Comparison of ENCODE assay signal across 13 cellular contexts in the genomic region with DNA sequence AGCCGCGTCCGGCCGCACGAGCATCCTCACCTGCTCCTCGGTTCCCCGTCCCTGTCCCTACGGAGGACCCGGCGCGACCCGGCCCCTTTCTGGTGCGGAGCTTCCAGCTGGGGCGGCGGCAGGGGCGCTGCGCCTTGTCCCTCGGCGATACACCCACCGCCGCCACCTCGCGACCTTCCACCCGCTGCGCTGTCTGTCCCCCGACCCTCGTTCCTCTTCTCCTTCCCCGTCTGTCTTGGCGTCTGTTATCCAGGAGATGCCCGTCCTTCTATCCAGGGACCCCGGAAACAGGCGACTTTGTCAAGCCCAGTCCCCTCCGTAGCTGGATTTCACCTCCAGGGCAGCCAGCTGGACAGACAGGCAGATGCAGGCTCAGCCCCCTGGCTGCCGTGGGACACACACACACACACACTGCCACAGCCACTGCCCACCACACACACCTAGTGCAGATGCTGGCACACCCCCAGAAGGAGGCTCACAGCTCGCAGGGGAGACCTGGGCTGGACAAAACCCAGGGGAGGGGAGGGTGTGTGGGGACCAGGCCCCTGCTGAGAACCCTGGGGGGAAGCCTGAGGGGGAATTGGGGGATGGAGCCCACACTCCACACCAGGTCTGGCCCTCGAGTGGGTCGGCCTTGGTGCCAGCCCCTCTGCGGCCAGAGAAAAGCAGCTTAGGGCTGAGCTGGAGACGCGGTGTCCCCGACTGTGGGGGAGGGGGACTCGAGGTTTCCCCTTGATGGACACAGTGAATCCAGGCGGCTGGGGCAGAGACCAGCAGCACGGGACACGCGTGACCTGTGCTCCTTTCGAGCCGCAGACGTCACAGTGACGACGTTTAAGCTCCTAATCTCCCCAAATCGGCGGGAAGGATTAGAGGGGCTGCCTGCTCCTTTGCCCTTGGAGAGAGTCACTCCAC. TPM values are rescaled to one million over a fixed set of nuclear protein-coding genes. Genes with fewer than 3 reads are reported as not detected.
DNase-seq lines count a peak whose midpoint lies in the region; ATAC-seq, FAIRE-seq and TF ChIP-seq lines count a peak whose summit lies in the region.
"Had no signal": no experiment of that assay in that cellular context is flagged by ENCODE, and none has a peak within 500 bp of the region (broad histone marks: within the 10 kb centered on the region; RNA-seq: fewer than 3 reads in every experiment).

No MANE protein-coding gene starts in this region.

- H3K27me3 ChIP-seq in iPS-15b (ENCODE audit: control insufficient read depth, insufficient read depth, low read length), result peaks cover 16% of the 10 kb centered on the region
- peaks cover 3% of the 10 kb centered on the region for H3K27me3 ChIP-seq in skeletal muscle satellite cell (ENCODE audit: control insufficient read depth, insufficient read depth, low read length)
- H3K27me3 ChIP-seq in thyroid gland, result no peaks in the 10 kb centered on the region

- peak overlapping the region; percentile 4 for H3K4me3 Mint-ChIP-seq in activated CD4-positive, alpha-beta T cell treated with anti-CD3 and anti-CD28 coated beads for 36 hours
- peak overlapping the region; percentile 19 for H3K4me3 Mint-ChIP-seq in activated T-helper 1 cell treated with anti-CD3 and anti-CD28 coated beads, Interleukin-12 subunit alpha, Interleukin-12 subunit beta, Interleukin-2, Interleukin-4 antibody, amounts not matched to agents 30 ng/mL and 10 ng/mL and 1 ng/mL, durations not matched to agents 14 hours and 24 hours and 36 hours

- no peak for DNase-seq in activated CD4-positive, alpha-beta T cell treated with anti-CD3 and anti-CD28 coated beads for 36 hours
- DNase-seq in activated CD4-positive, alpha-beta T cell treated with anti-CD3 and anti-CD28 coated beads for 4 hours, result no peak
- no peak for DNase-seq in activated T-helper 1 cell treated with anti-CD3 and anti-CD28 coated beads, Interleukin-12 subunit alpha, Interleukin-12 subunit beta, Interleukin-2, Interleukin-4 antibody, amounts not matched to agents 30 ng/mL and 10 ng/mL and 1 ng/mL, durations not matched to agents 14 hours and 24 hours and 36 hours (ENCODE audit: low spot score)
- DNase-seq in H54 (ENCODE audit: insufficient read length, low spot score) (no peak), thyroid gland (no peak)
- DNase-seq: effector CD4-positive, alpha-beta T cell; NCI-H2081; stimulated activated CD4-positive, alpha-beta T cell treated with anti-CD3 and anti-CD28 coated beads, Interleukin-12 subunit alpha, Interleukin-12 subunit beta, amount 100 ng/mL, for 4 hours had no signal

- no peak overlapping the region for H3K27ac Mint-ChIP-seq in activated CD4-positive, alpha-beta T cell treated with anti-CD3 and anti-CD28 coated beads for 36 hours
- H3K27ac Mint-ChIP-seq in activated T-helper 1 cell treated with anti-CD3 and anti-CD28 coated beads, Interleukin-12 subunit alpha, Interleukin-12 subunit beta, Interleukin-2, Interleukin-4 antibody, amounts not matched to agents 30 ng/mL and 10 ng/mL and 1 ng/mL, durations not matched to agents 14 hours and 24 hours and 36 hours, result no peak overlapping the region

- H3K4me3 ChIP-seq in iPS-15b (ENCODE audit: low read depth, low read length) (peak overlapping the region; percentile 61), skeletal muscle satellite cell (ENCODE audit: low read length) (peak overlapping the region; percentile 34), thyroid gland (replicated peaks in 1 of 3) (no peak overlapping the region)
- H3K4me3 ChIP-seq: A549 had no signal

- no peak overlapping the region for H3K9ac ChIP-seq in iPS-15b (ENCODE audit: low read depth, low read length)
- no peak overlapping the region for H3K9ac ChIP-seq in skeletal muscle satellite cell (ENCODE audit: low read depth, low read length)

- TF ChIP-seq POLR2A in H54 (IDR thresholded peaks at IDR 0.05; ENCODE audit: low read depth, low read length) (no peak), thyroid gland (IDR thresholded peaks at IDR 0.05) (no peak)

- 36 to 38% methylated on average over 38 to 42 of the region's 53 CpGs for WGBS in thyroid gland, 2 donors

- intact Hi-C loops in activated CD4-positive, alpha-beta T cell treated with anti-CD3 and anti-CD28 coated beads for 36 hours (cut with DNase I, micrococcal nuclease), result loop anchor here in 1 of 2 experiments (2.0 kb wide), 1 partner anchor 83 kb away; no protein-coding TSS in a partner anchor
- intact Hi-C loops in activated T-helper 1 cell treated with anti-CD3 and anti-CD28 coated beads, Interleukin-12 subunit alpha, Interleukin-12 subunit beta, Interleukin-2, Interleukin-4 antibody, amounts not matched to agents 30 ng/mL and 10 ng/mL and 1 ng/mL, durations not matched to agents 14 hours and 24 hours and 36 hours (cut with micrococcal nuclease), result no loop called here
- intact Hi-C loops in thyroid gland (cut with DNase I), result no loop called here

- no peak for TF ChIP-seq CTCF in thyroid gland (IDR thresholded peaks at IDR 0.05)

- peak overlapping the region; percentile 70 for H3K4me2 ChIP-seq in skeletal muscle satellite cell (ENCODE audit: low read length)
- H3K4me2 ChIP-seq: A549 had no signal

- H3K36me3 Mint-ChIP-seq in activated CD4-positive, alpha-beta T cell treated with anti-CD3 and anti-CD28 coated beads for 36 hours (ENCODE audit: low read depth), result no peaks in the 10 kb centered on the region
- H3K36me3 Mint-ChIP-seq in activated T-helper 1 cell treated with anti-CD3 and anti-CD28 coated beads, Interleukin-12 subunit alpha, Interleukin-12 subunit beta, Interleukin-2, Interleukin-4 antibody, amounts not matched to agents 30 ng/mL and 10 ng/mL and 1 ng/mL, durations not matched to agents 14 hours and 24 hours and 36 hours (ENCODE audit: low read depth), result peaks cover 2% of the 10 kb centered on the region

- H3K36me3 ChIP-seq in iPS-15b (ENCODE audit: control insufficient read depth, insufficient read depth, low read length), result peaks cover 10% of the 10 kb centered on the region
- peaks cover 12% of the 10 kb centered on the region for H3K36me3 ChIP-seq in skeletal muscle satellite cell (ENCODE audit: insufficient read depth, low read length)
- H3K36me3 ChIP-seq in thyroid gland, result no peaks in the 10 kb centered on the region

- H3K4me1 ChIP-seq in iPS-15b (ENCODE audit: control insufficient read depth, insufficient read depth, low read length), result peaks cover 3% of the 10 kb centered on the region
- peaks cover 14% of the 10 kb centered on the region for H3K4me1 ChIP-seq in skeletal muscle satellite cell (ENCODE audit: control insufficient read depth, insufficient read depth, low read length)
- H3K4me1 ChIP-seq in thyroid gland, result peaks cover 0 to 44% of the 10 kb centered on the region in 2 donors

- no peak for FAIRE-seq in H54 (lab: Jason Lieb, UNC)
- FAIRE-seq: A549 had no signal

- POLR2A ChIA-PET in activated CD4-positive, alpha-beta T cell treated with anti-CD3 and anti-CD28 coated beads for 36 hours (lab: Charles Lee), result no interaction called here

- no peak overlapping the region for H3K27ac ChIP-seq in thyroid gland
- H3K27ac ChIP-seq: A549 had no signal

- H3K27me3 Mint-ChIP-seq in activated CD4-positive, alpha-beta T cell treated with anti-CD3 and anti-CD28 coated beads for 36 hours, result peaks cover 32% of the 10 kb centered on the region
- peaks cover 20% of the 10 kb centered on the region for H3K27me3 Mint-ChIP-seq in activated T-helper 1 cell treated with anti-CD3 and anti-CD28 coated beads, Interleukin-12 subunit alpha, Interleukin-12 subunit beta, Interleukin-2, Interleukin-4 antibody, amounts not matched to agents 30 ng/mL and 10 ng/mL and 1 ng/mL, durations not matched to agents 14 hours and 24 hours and 36 hours (ENCODE audit: insufficient read depth)

- CTCF ChIA-PET in activated CD4-positive, alpha-beta T cell treated with anti-CD3 and anti-CD28 coated beads for 36 hours (lab: Charles Lee), result interaction anchor here (1.3 kb wide), 1 partner anchor 13 kb away, joined by 3 read pairs; no protein-coding TSS in a partner anchor

- no peak for ATAC-seq in activated CD4-positive, alpha-beta T cell treated with anti-CD3 and anti-CD28 coated beads for 36 hours
- ATAC-seq in HG03159 (IDR thresholded peaks at IDR 0.05; ENCODE audit: unreplicated experiment), result no peak
- ATAC-seq: A549 had no signal

- H3K9me3 ChIP-seq in iPS-15b (ENCODE audit: control insufficient read depth, insufficient read depth, low read length) (no peaks in the 10 kb centered on the region), skeletal muscle satellite cell (replicated peaks; ENCODE audit: low read length) (no peaks in the 10 kb centered on the region), thyroid gland (no peaks in the 10 kb centered on the region)
- H3K9me3 ChIP-seq: A549 had no signal

- no peaks in the 10 kb centered on the region for H3K9me3 Mint-ChIP-seq in activated CD4-positive, alpha-beta T cell treated with anti-CD3 and anti-CD28 coated beads for 36 hours (ENCODE audit: low read depth)
- H3K9me3 Mint-ChIP-seq in activated T-helper 1 cell treated with anti-CD3 and anti-CD28 coated beads, Interleukin-12 subunit alpha, Interleukin-12 subunit beta, Interleukin-2, Interleukin-4 antibody, amounts not matched to agents 30 ng/mL and 10 ng/mL and 1 ng/mL, durations not matched to agents 14 hours and 24 hours and 36 hours, result no peaks in the 10 kb centered on the region

- peaks cover 16% of the 10 kb centered on the region for H3K4me1 Mint-ChIP-seq in activated CD4-positive, alpha-beta T cell treated with anti-CD3 and anti-CD28 coated beads for 36 hours
- H3K4me1 Mint-ChIP-seq in activated T-helper 1 cell treated with anti-CD3 and anti-CD28 coated beads, Interleukin-12 subunit alpha, Interleukin-12 subunit beta, Interleukin-2, Interleukin-4 antibody, amounts not matched to agents 30 ng/mL and 10 ng/mL and 1 ng/mL, durations not matched to agents 14 hours and 24 hours and 36 hours (ENCODE audit: low read depth), result no peaks in the 10 kb centered on the region

RNA-seq across cellular contexts. Expression of gene DRD4, which starts 0.8 kb away (rescaled TPM):
- total RNA-seq in activated CD4-positive, alpha-beta T cell treated with anti-CD3 and anti-CD28 coated beads for 36 hours, result under 1 TPM; 0.30 to 0.47 TPM
- 0.34 and 0.47 TPM in 2 replicates for total RNA-seq in activated T-helper 1 cell treated with anti-CD3 and anti-CD28 coated beads, Interleukin-12 subunit alpha, Interleukin-12 subunit beta, Interleukin-2, Interleukin-4 antibody, amounts not matched to agents 30 ng/mL and 10 ng/mL and 1 ng/mL, durations not matched to agents 14 hours and 24 hours and 36 hours
- total RNA-seq in skeletal muscle satellite cell (2012; rRNA removed), result not detected in 2 replicates
- total RNA-seq in thyroid gland, result under 1 TPM in 2 of 4 donors, not detected in 2; 0.88 to 0.89 TPM

RNA-seq across cellular contexts. Expression of gene SCT, which starts 10.9 kb away (rescaled TPM):
- not detected for total RNA-seq in activated CD4-positive, alpha-beta T cell treated with anti-CD3 and anti-CD28 coated beads for 36 hours
- not detected in 2 replicates for total RNA-seq in activated T-helper 1 cell treated with anti-CD3 and anti-CD28 coated beads, Interleukin-12 subunit alpha, Interleukin-12 subunit beta, Interleukin-2, Interleukin-4 antibody, amounts not matched to agents 30 ng/mL and 10 ng/mL and 1 ng/mL, durations not matched to agents 14 hours and 24 hours and 36 hours
- not detected in 2 replicates for total RNA-seq in skeletal muscle satellite cell (2012; rRNA removed)
- not detected for total RNA-seq in thyroid gland
- total RNA-seq: HT1080 had no signal

RNA-seq across cellular contexts. Expression of gene CDHR5, which starts 13.1 kb away (rescaled TPM):
- not detected for total RNA-seq in activated CD4-positive, alpha-beta T cell treated with anti-CD3 and anti-CD28 coated beads for 36 hours
- not detected in 2 replicates for total RNA-seq in activated T-helper 1 cell treated with anti-CD3 and anti-CD28 coated beads, Interleukin-12 subunit alpha, Interleukin-12 subunit beta, Interleukin-2, Interleukin-4 antibody, amounts not matched to agents 30 ng/mL and 10 ng/mL and 1 ng/mL, durations not matched to agents 14 hours and 24 hours and 36 hours
- under 0.01 TPM in 1 of 2 replicates, not detected in the other for total RNA-seq in skeletal muscle satellite cell (2012; rRNA removed)
- total RNA-seq in thyroid gland, result not detected
- total RNA-seq: HT1080 had no signal

RNA-seq across cellular contexts. Expression of gene IRF7, which starts 22.1 kb away (rescaled TPM):
- 10 to 100 TPM; 57.1 to 62.6 TPM for total RNA-seq in activated CD4-positive, alpha-beta T cell treated with anti-CD3 and anti-CD28 coated beads for 36 hours
- total RNA-seq in activated T-helper 1 cell treated with anti-CD3 and anti-CD28 coated beads, Interleukin-12 subunit alpha, Interleukin-12 subunit beta, Interleukin-2, Interleukin-4 antibody, amounts not matched to agents 30 ng/mL and 10 ng/mL and 1 ng/mL, durations not matched to agents 14 hours and 24 hours and 36 hours, result 56.6 and 63.1 TPM in 2 replicates
- 5.6 and 5.7 TPM in 2 replicates for total RNA-seq in skeletal muscle satellite cell (2012; rRNA removed)
- 10 to 100 TPM; 15.4 to 42.4 (median 29.1) TPM for total RNA-seq in thyroid gland
- total RNA-seq: HT1080 had no signal

RNA-seq across cellular contexts. Expression of gene DEAF1, which starts 57.2 kb away (rescaled TPM):
- 10 to 100 TPM; 47.4 to 56.6 TPM for total RNA-seq in activated CD4-positive, alpha-beta T cell treated with anti-CD3 and anti-CD28 coated beads for 36 hours
- 72.2 and 72.7 TPM in 2 replicates for total RNA-seq in activated T-helper 1 cell treated with anti-CD3 and anti-CD28 coated beads, Interleukin-12 subunit alpha, Interleukin-12 subunit beta, Interleukin-2, Interleukin-4 antibody, amounts not matched to agents 30 ng/mL and 10 ng/mL and 1 ng/mL, durations not matched to agents 14 hours and 24 hours and 36 hours
- total RNA-seq in skeletal muscle satellite cell (2012; rRNA removed), result 27.9 and 36.0 TPM in 2 replicates
- 100 to 1,000 TPM in 1 of 4 donors, 10 to 100 TPM in 3; 61.8 to 103 (median 87.6) TPM for total RNA-seq in thyroid gland

Comparison
In these comparisons a context has a peak if more than half of its experiments do, and no peak if none do; other contexts are left out.
1. H3K4me3 ChIP-seq: peak in iPS-15b (single experiment) and skeletal muscle satellite cell (single experiment); none in thyroid gland (0 of 3).